Comparison of ENCODE assay signal across 20 cellular contexts in genomic region chr3:42520336-42520735, GRCh38. TPM values are rescaled to one million over a fixed set of nuclear protein-coding genes. Genes with fewer than 3 reads are reported as not detected.
DNase-seq lines count a peak whose midpoint lies in the region; ATAC-seq and TF ChIP-seq lines count a peak whose summit lies in the region.
"Had no signal": no experiment of that assay in that cellular context is flagged by ENCODE, and none has a peak within 500 bp of the region (broad histone marks: within the 10 kb centered on the region; RNA-seq: fewer than 3 reads in every experiment).

No MANE protein-coding gene starts in this region.

- in situ Hi-C loops in G401 (cut with HindIII; ENCODE audit: low sequenced_read_pairs) = no loop called here

- H3K4me1 ChIP-seq in mucosa of rectum (ENCODE audit: control insufficient read depth in 2 of 2, insufficient read depth in 2 of 2, low read length in 2 of 2) = peaks cover 39 to 51% of the 10 kb centered on the region in 2 donors

- intact Hi-C loops in CD4-positive, alpha-beta T cell (cut with DNase I, micrococcal nuclease) = no loop called here

- H3K9me3 ChIP-seq in CD4-positive, alpha-beta T cell (ENCODE audit: control insufficient read depth, low read length) = no peaks in the 10 kb centered on the region
- H3K9me3 ChIP-seq in mucosa of rectum (ENCODE audit: control insufficient read depth in 2 of 2, low read length in 2 of 2) = no peaks in the 10 kb centered on the region
- H3K9me3 ChIP-seq: neutrophil, prostate gland had no signal

- peak overlapping the region; percentile 21 for H3K4me3 Mint-ChIP-seq in CD4-positive, alpha-beta T cell

- no peak for TF ChIP-seq CTCF in CD4-positive, alpha-beta T cell (IDR thresholded peaks at IDR 0.05)

- peaks cover 78% of the 10 kb centered on the region for H3K36me3 Mint-ChIP-seq in CD4-positive, alpha-beta T cell (ENCODE audit: low read depth)

- no peaks in the 10 kb centered on the region for H3K27me3 Mint-ChIP-seq in CD4-positive, alpha-beta T cell

- no peak overlapping the region for H3K27ac ChIP-seq in CD4-positive, alpha-beta T cell (ENCODE audit: low read depth, low read length)
- H3K27ac ChIP-seq in cingulate gyrus (ENCODE audit: low read depth, low read length) (peak overlapping the region; percentile 3), mucosa of rectum (ENCODE audit: low read depth in 2 of 2, low read length in 2 of 2) (peak overlapping the region; percentile 71 to 87)
- H3K27ac ChIP-seq: neutrophil had no signal

- H3K27ac Mint-ChIP-seq in CD4-positive, alpha-beta T cell = peak overlapping the region; percentile 81

- no peak for ATAC-seq in CD4-positive, alpha-beta T cell (ENCODE audit: poor library complexity)

- DNase-seq in CD4-positive, alpha-beta T cell = no peak
- peak; percentile 20 for DNase-seq in G401 (ENCODE audit: low spot score)
- DNase-seq in DMS 273 treated with DMSO at 0.1 percent for 48 hours (lab: John Stamatoyannopoulos, UW) = no peak
- DNase-seq in glomerular visceral epithelial cell (ENCODE audit: extremely low spot score) = no peak
- no peak for DNase-seq in NCI-H2081 treated with DMSO at 0.1 percent for 48 hours (lab: John Stamatoyannopoulos, UW)
- DNase-seq: activated effector memory CD4-positive, alpha-beta T cell treated with anti-CD3 and anti-CD28 coated beads, Interleukin-2, amount 50 U/mL, for 16 hours; aorta; central memory CD4-positive, alpha-beta T cell; COR-L47; DND-41; foreskin melanocyte; KBM-7; NCI-H146; NCI-H2171; NCI-H748 treated with DMSO at 0.1 percent for 48 hours had no signal

- POLR2A ChIA-PET in CD4-positive, alpha-beta T cell (lab: Charles Lee) = interaction anchor here (0.9 to 1.3 kb wide), 3 partner anchors 9 to 33 kb away, joined by 3 read pairs; no protein-coding TSS in a partner anchor

- no peak overlapping the region for H3K4me3 ChIP-seq in mucosa of rectum (ENCODE audit: low read length in 2 of 2)
- H3K4me3 ChIP-seq: prostate gland had no signal

- no peaks in the 10 kb centered on the region for H3K27me3 ChIP-seq in CD4-positive, alpha-beta T cell (ENCODE audit: control insufficient read depth, insufficient read depth, low read length)
- H3K27me3 ChIP-seq in mucosa of rectum (ENCODE audit: control insufficient read depth in 2 of 2, insufficient read depth in 2 of 2, low read length in 2 of 2) = no peaks in the 10 kb centered on the region
- H3K27me3 ChIP-seq: neutrophil had no signal

- no peaks in the 10 kb centered on the region for H3K9me3 Mint-ChIP-seq in CD4-positive, alpha-beta T cell

- CTCF ChIA-PET in CD4-positive, alpha-beta T cell (lab: Charles Lee) = no interaction called here

- H3K36me3 ChIP-seq in mucosa of rectum (ENCODE audit: control insufficient read depth in 2 of 2, insufficient read depth in 2 of 2, low read length in 2 of 2) = peaks cover 13 to 22% of the 10 kb centered on the region in 2 donors
- H3K36me3 ChIP-seq: neutrophil, prostate gland had no signal

- H3K4me1 Mint-ChIP-seq in CD4-positive, alpha-beta T cell (ENCODE audit: low read depth) = peaks cover 49% of the 10 kb centered on the region

- peak overlapping the region in 1 of 2 donors; percentile 40 for H3K9ac ChIP-seq in mucosa of rectum (ENCODE audit: low read depth in 1 of 2, low read length in 2 of 2)

RNA-seq across cellular contexts. Expression of gene VIPR1, which starts 17.9 kb away (rescaled TPM):
- total RNA-seq in CD4-positive, alpha-beta T cell = 10 to 100 TPM; 66.8 to 67.6 TPM
- 0.14 TPM in 1 of 2 replicates, not detected in the other for total RNA-seq in G401 (2014; rRNA removed; shearing (Covaris generic))
- total RNA-seq: HT1080 had no signal

Comparison
In these comparisons a context has a peak if more than half of its experiments do, and no peak if none do; other contexts are left out.
1. RNA of gene VIPR1, which starts 17.9 kb away (total RNA-seq): 66.8 to 67.6 TPM in CD4-positive, alpha-beta T cell; 0.14 TPM in G401; every median in the first group is over 10 times any median in the second.